9 cellular contexts compared by ENCODE assay signal in genomic region chr20:17690144-17690543, GRCh38. TPM values are rescaled to one million over a fixed set of nuclear protein-coding genes. Genes with fewer than 3 reads are reported as not detected.
"Had no signal": no experiment of that assay in that cellular context is flagged by ENCODE, and none has a peak within 500 bp of the region (broad histone marks: within the 10 kb centered on the region; RNA-seq: fewer than 3 reads in every experiment).

No MANE protein-coding gene starts in this region.

- ATAC-seq: K562 had no signal

- DNase-seq: KBM-7, KG1 had no signal

- H3K4me2 ChIP-seq: KMS-11 had no signal

- H3K4me3 ChIP-seq: K562 had no signal

- H3K9ac ChIP-seq: KMS-11 had no signal

- H3K27ac ChIP-seq: HL-60, KMS-11 had no signal

- FAIRE-seq: HTR-8/SVneo, K562 had no signal

RNA-seq across cellular contexts. Expression of gene BANF2, which starts 9.6 kb away (rescaled TPM):
- total RNA-seq: HT-29, HT1080, K562 had no signal
- polyA plus RNA-seq: IgD-negative memory B cell, K562 had no signal
